ENCODE assay signal across 11 cellular contexts in the genomic region with DNA sequence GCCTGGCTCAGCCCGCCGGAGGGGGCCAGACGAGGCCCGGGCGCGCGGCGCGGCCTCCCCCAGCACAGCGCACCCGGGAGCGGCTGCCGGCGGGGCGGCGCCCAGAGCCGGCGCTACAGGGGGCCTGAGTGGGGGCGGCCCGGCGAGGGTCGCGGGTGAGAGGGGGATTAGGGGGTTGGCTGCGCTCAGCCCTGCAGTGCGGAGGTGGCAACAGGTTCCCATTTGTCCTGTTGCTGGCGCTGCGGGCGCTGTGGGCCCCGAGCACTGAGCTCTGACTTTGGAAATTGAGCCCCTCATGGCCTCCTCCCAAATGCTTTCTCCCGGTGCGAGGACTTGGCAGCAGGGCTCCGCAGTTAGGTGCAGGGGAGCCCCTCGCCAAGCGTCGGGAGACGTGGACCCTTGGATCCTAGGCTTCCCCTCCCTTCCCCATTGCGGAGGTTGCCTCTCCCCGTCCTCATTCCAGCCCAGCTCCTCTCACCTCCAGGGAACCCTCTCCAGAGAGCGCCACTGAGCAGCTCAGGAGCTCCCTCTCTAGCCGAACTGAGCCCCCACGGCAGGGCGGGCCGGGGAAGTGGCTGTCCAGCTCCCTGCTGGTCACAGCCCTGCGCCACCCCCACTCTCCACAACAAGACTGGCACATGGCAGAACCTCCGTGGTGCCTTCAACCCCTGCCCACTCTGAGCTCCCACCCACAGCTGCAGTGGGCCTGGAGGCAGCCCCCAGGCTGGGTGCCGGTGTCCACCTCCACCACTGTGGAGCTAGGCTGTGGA. TPM values are rescaled to one million over a fixed set of nuclear protein-coding genes. Genes with fewer than 3 reads are reported as not detected.
DNase-seq lines count a peak whose midpoint lies in the region; ATAC-seq and TF ChIP-seq lines count a peak whose summit lies in the region.
"Had no signal": no experiment of that assay in that cellular context is flagged by ENCODE, and none has a peak within 500 bp of the region (broad histone marks: within the 10 kb centered on the region; RNA-seq: fewer than 3 reads in every experiment).

No MANE protein-coding gene starts in this region.

- H3K4me1 Mint-ChIP-seq in Caco-2 (ENCODE audit: low read depth, unreplicated experiment), result peaks cover 6% of the 10 kb centered on the region
- H3K4me1 Mint-ChIP-seq in natural killer cell treated with Interleukin-12 subunit alpha and Interleukin-12 subunit beta and Interleukin-15 and Interleukin-18, amount 100 ng/mL, for 72 hours (ENCODE audit: low read depth in 2 of 2), result no peaks in the 10 kb centered on the region

- no peaks in the 10 kb centered on the region for H3K36me3 ChIP-seq in Caco-2 (ENCODE audit: control insufficient read depth, insufficient read depth, low read length)
- H3K36me3 ChIP-seq in HEK293 (ENCODE audit: control insufficient read depth in 2 of 2, insufficient read depth in 1 of 2, low read length in 2 of 2), result no peaks in the 10 kb centered on the region
- H3K36me3 ChIP-seq in brain microvascular endothelial cell (replicated peaks), result no peaks in the 10 kb centered on the region
- H3K36me3 ChIP-seq: vagina had no signal

- no TSS peak for BruUV-seq in Caco-2 (replicated peaks; lab: Mats Ljungman, UMichigan)

- H3K4me1 ChIP-seq in Caco-2, result peaks cover 24% of the 10 kb centered on the region
- peaks cover 3% of the 10 kb centered on the region; the same call in 1 of the 2 replicates for H3K4me1 ChIP-seq in HEK293 (ENCODE audit: control insufficient read depth, insufficient read depth, low read length)

- no peak overlapping the region for H3K27ac Mint-ChIP-seq in Caco-2 (ENCODE audit: unreplicated experiment)
- H3K27ac Mint-ChIP-seq in natural killer cell treated with Interleukin-12 subunit alpha and Interleukin-12 subunit beta and Interleukin-15 and Interleukin-18, amount 100 ng/mL, for 72 hours, result no peak overlapping the region

- TF ChIP-seq CTCF in Caco-2 (IDR thresholded peaks at IDR 0.05; ENCODE audit: insufficient read depth in 1 of 2, low read depth in 1 of 2, low read length in 1 of 2, severe bottlenecking in 1 of 2, unreplicated experiment in 1 of 2) (no peak), HEK293 (tag by site-specific recombination; IDR thresholded peaks at IDR 0.05) (peak; percentile 83), brain microvascular endothelial cell (IDR thresholded peaks at IDR 0.05; ENCODE audit: low read depth, low read length, missing control alignments) (peak; percentile 3), GM13976 (IDR thresholded peaks at IDR 0.05; ENCODE audit: borderline replicate concordance, control extremely low read depth, extremely low read depth, insufficient read depth, missing control alignments) (no peak)

- H3K27me3 ChIP-seq in Caco-2 (replicated peaks; ENCODE audit: control insufficient read depth, insufficient read depth, low read length) (no peaks in the 10 kb centered on the region), brain microvascular endothelial cell (replicated peaks) (peaks cover 47% of the 10 kb centered on the region)

- peak overlapping the region; percentile 17 for H3K4me3 ChIP-seq in Caco-2 (ENCODE audit: low read depth, low read length)
- H3K4me3 ChIP-seq in HEK293 (ENCODE audit: low read depth, low read length), result no peak overlapping the region
- H3K4me3 ChIP-seq in brain microvascular endothelial cell (ENCODE audit: low read depth, low read length), result no peak overlapping the region

- DNase-seq in Caco-2, result peak in 1 of 2 experiments; percentile 14
- no peak for DNase-seq in brain microvascular endothelial cell
- peak; percentile 31 for DNase-seq in natural killer cell treated with Interleukin-12 subunit alpha and Interleukin-12 subunit beta and Interleukin-15 and Interleukin-18, amount 100 ng/mL, for 72 hours (ENCODE audit: low spot score)
- DNase-seq in GM13976 (ENCODE audit: low spot score), result no peak
- DNase-seq in medulla oblongata (ENCODE audit: extremely low spot score), result no peak
- DNase-seq: activated naive CD4-positive, alpha-beta T cell; NCI-H2081 had no signal

- in situ Hi-C loops in brain microvascular endothelial cell (cut with HindIII; ENCODE audit: low pct_ligation_motif_present, low sequenced_read_pairs) (no loop called here), GM13976 (cut with MboI; ENCODE audit: low sequenced_read_pairs, unreplicated experiment) (no loop called here)

- peak; percentile 2 to 21 for ATAC-seq in natural killer cell treated with Interleukin-12 subunit alpha and Interleukin-12 subunit beta and Interleukin-15 and Interleukin-18, amount 100 ng/mL, for 72 hours
- ATAC-seq in HG02970 (IDR thresholded peaks at IDR 0.05; ENCODE audit: low FRiP score, unreplicated experiment), result no peak
- ATAC-seq in HG03097 (IDR thresholded peaks at IDR 0.05; ENCODE audit: low FRiP score, unreplicated experiment), result no peak

- no peaks in the 10 kb centered on the region for H3K36me3 Mint-ChIP-seq in Caco-2 (ENCODE audit: insufficient read depth, unreplicated experiment)
- H3K36me3 Mint-ChIP-seq in natural killer cell treated with Interleukin-12 subunit alpha and Interleukin-12 subunit beta and Interleukin-15 and Interleukin-18, amount 100 ng/mL, for 72 hours, result no peaks in the 10 kb centered on the region

- H3K4me3 Mint-ChIP-seq in Caco-2 (ENCODE audit: unreplicated experiment), result peak overlapping the region; percentile 50
- H3K4me3 Mint-ChIP-seq in natural killer cell treated with Interleukin-12 subunit alpha and Interleukin-12 subunit beta and Interleukin-15 and Interleukin-18, amount 100 ng/mL, for 72 hours, result no peak overlapping the region

- peaks cover 4% of the 10 kb centered on the region for H3K27me3 Mint-ChIP-seq in Caco-2 (ENCODE audit: insufficient read depth, unreplicated experiment)
- peaks cover 7 to 9% of the 10 kb centered on the region in 2 donors for H3K27me3 Mint-ChIP-seq in natural killer cell treated with Interleukin-12 subunit alpha and Interleukin-12 subunit beta and Interleukin-15 and Interleukin-18, amount 100 ng/mL, for 72 hours

- CTCF ChIA-PET in Caco-2 (lab: Charles Lee), result interaction anchor here (0.9 to 1.5 kb wide), 5 partner anchors 8 to 105 kb away, joined by 3 to 7 read pairs (median 3); no protein-coding TSS in a partner anchor
- CTCF ChIA-PET in HEK293 (lab: Yijun Ruan, JAX), result interaction anchor here (0.6 to 2.5 kb wide), 20 partner anchors 8 to 703 kb away, joined by 3 to 24 read pairs (median 5); no protein-coding TSS in a partner anchor

- intact Hi-C loops in Caco-2 (cut with micrococcal nuclease; ENCODE audit: unreplicated experiment), result loop anchor here (5.0 kb wide), 1 partner anchor 32 kb away; no protein-coding TSS in a partner anchor

- POLR2A ChIA-PET in Caco-2 (lab: Charles Lee) (no interaction called here), HEK293 (lab: Yijun Ruan, JAX) (no interaction called here)

- H3K9me3 ChIP-seq in Caco-2 (no peaks in the 10 kb centered on the region), HEK293 (ENCODE audit: control insufficient read depth, insufficient read depth, low read depth, low read length) (no peaks in the 10 kb centered on the region)
- H3K9me3 ChIP-seq: vagina had no signal

- no peaks in the 10 kb centered on the region for H3K9me3 Mint-ChIP-seq in Caco-2 (ENCODE audit: unreplicated experiment)
- no peaks in the 10 kb centered on the region for H3K9me3 Mint-ChIP-seq in natural killer cell treated with Interleukin-12 subunit alpha and Interleukin-12 subunit beta and Interleukin-15 and Interleukin-18, amount 100 ng/mL, for 72 hours

- H3K27ac ChIP-seq in HEK293 (ENCODE audit: extremely low read depth, low read depth, low read length) (no peak overlapping the region), brain microvascular endothelial cell (no peak overlapping the region)
- H3K27ac ChIP-seq: vagina had no signal

TF ChIP-seq in HEK293, 187 proteins besides CTCF, POLR2A, EP300 and RAD21 (continues in another document):
- TF ChIP-seq ZFHX2 (tag by site-specific recombination; conservative IDR thresholded peaks at IDR 0.05) (peak; percentile 61), ZBTB48 (tag by site-specific recombination; IDR thresholded peaks at IDR 0.05) (0 out of 2 replicates have a peak, but pooled peaks have one; percentile 38), ZNF747 (tag by site-specific recombination; IDR thresholded peaks at IDR 0.05) (no peak), ZNF449 (tag by site-specific recombination; IDR thresholded peaks at IDR 0.05) (no peak), ZBTB20 (tag by site-specific recombination; IDR thresholded peaks at IDR 0.05) (peak; percentile 75), SCRT1 (tag by site-specific recombination; IDR thresholded peaks at IDR 0.05; ENCODE audit: borderline replicate concordance) (peak; percentile 75; the same call in 1 of the 2 replicates), ZIC2 (tag by site-specific recombination; IDR thresholded peaks at IDR 0.05) (0 out of 2 replicates have a peak, but pooled peaks have one; percentile 36)

RNA-seq across cellular contexts. Expression of gene DUSP9, which starts 2.5 kb away (rescaled TPM):
- total RNA-seq in Caco-2 (2022), result 9.0 and 12.0 TPM in 2 replicates
- total RNA-seq in natural killer cell treated with Interleukin-12 subunit alpha and Interleukin-12 subunit beta and Interleukin-15 and Interleukin-18, amount 100 ng/mL, for 72 hours, result not detected

RNA-seq across cellular contexts. Expression of gene PNCK, which starts 29.1 kb away (rescaled TPM):
- not detected in 2 replicates for total RNA-seq in Caco-2 (2022)
- not detected for total RNA-seq in natural killer cell treated with Interleukin-12 subunit alpha and Interleukin-12 subunit beta and Interleukin-15 and Interleukin-18, amount 100 ng/mL, for 72 hours

RNA-seq across cellular contexts. Expression of gene SLC6A8, which starts 43.2 kb away (rescaled TPM):
- 8.8 and 11.2 TPM in 2 replicates for total RNA-seq in Caco-2 (2022)
- 1 to 10 TPM; 2.3 to 4.1 TPM for total RNA-seq in natural killer cell treated with Interleukin-12 subunit alpha and Interleukin-12 subunit beta and Interleukin-15 and Interleukin-18, amount 100 ng/mL, for 72 hours

RNA-seq across cellular contexts. Expression of gene CCNQ, which starts 45.6 kb away (rescaled TPM):
- 23.8 and 26.3 TPM in 2 replicates for total RNA-seq in Caco-2 (2022)
- 10 to 100 TPM; 16.4 to 30.7 TPM for total RNA-seq in natural killer cell treated with Interleukin-12 subunit alpha and Interleukin-12 subunit beta and Interleukin-15 and Interleukin-18, amount 100 ng/mL, for 72 hours

Comparison
In these comparisons a context has a peak if more than half of its experiments do, and no peak if none do; other contexts are left out.
1. CTCF ChIP-seq: peak in HEK293 (single experiment) and brain microvascular endothelial cell (single experiment); none in Caco-2 (0 of 2) and GM13976 (single experiment).
2. ATAC-seq: peak in natural killer cell treated with Interleukin-12 subunit alpha and Interleukin-12 subunit beta and Interleukin-15 and Interleukin-18, amount 100 ng/mL, for 72 hours (2 of 2); none in HG02970 (single experiment) and HG03097 (single experiment).